ENCODE assay signal across 1 cellular context in the genomic region with DNA sequence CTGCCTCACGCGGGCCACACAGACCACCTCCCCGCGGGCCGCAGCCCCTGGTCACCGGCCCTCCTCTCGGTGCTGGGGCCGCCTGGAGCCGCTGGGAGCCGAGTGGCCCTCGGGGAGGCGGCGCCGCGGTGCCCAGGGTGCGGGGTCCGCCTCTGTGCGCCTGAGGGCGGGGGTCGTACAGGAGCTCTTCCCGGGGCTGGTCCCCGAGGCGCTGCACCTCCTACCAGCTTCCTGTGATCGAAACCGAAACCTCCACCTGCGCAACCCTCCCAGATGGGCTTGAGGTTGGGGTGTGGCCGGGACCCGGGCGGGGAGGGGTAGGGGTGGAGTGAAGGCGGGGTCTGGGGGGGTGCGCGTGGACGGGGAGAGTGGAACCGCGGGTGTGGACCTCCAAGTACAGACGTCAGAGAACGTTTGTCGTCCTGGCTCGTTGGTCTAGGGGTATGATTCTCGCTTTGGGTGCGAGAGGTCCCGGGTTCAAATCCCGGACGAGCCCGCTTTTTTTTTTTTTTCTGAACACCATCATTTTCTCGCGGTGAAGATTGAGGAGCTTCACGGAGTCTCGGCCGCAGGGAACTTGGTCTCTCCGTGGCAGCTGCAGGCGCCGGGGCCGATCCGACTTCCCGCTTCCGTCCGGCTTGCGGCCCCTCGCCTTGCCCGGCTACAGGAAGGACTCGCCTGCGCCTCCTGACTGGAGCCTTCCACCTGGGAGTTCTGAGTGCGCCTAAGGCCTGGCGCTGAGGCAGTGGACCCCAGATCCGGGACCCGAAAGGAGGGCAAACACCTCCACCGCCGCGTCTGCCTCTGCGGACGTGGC.
A peak's percentile ranks its signal among the peaks of the same experiment; 100 is the strongest.
TF ChIP-seq lines count a peak whose summit lies in the region.

No MANE protein-coding gene starts in this region.

TF ChIP-seq in HepG2, 621 proteins besides CTCF, POLR2A, EP300 and RAD21 (continues in another document):
- TF ChIP-seq, protein P1, sequence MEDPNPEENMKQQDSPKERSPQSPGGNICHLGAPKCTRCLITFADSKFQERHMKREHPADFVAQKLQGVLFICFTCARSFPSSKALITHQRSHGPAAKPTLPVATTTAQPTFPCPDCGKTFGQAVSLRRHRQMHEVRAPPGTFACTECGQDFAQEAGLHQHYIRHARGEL (CRISPR knock-in tag; IDR thresholded peaks at IDR 0.05) = no peak
- peak; percentile 32; the same call in 1 of the 2 replicates for TF ChIP-seq ZFP36L1 (CRISPR knock-in tag; IDR thresholded peaks at IDR 0.05)
- 0 out of 2 replicates have a peak, but pooled peaks have one; percentile 0 for TF ChIP-seq NFKBIZ (CRISPR knock-in tag; IDR thresholded peaks at IDR 0.05)
- TF ChIP-seq KDM2A (CRISPR knock-in tag; IDR thresholded peaks at IDR 0.05; ENCODE audit: borderline replicate concordance, low read depth) = peak; percentile 71
- peak; percentile 19; the same call in 1 of the 2 replicates for TF ChIP-seq ZNF614 (CRISPR knock-in tag; IDR thresholded peaks at IDR 0.05; ENCODE audit: borderline replicate concordance)
- peak; percentile 53; the same call in 1 of the 2 replicates for TF ChIP-seq ZSCAN29 (CRISPR knock-in tag; conservative IDR thresholded peaks at IDR 0.05)
- TF ChIP-seq, protein P2, sequence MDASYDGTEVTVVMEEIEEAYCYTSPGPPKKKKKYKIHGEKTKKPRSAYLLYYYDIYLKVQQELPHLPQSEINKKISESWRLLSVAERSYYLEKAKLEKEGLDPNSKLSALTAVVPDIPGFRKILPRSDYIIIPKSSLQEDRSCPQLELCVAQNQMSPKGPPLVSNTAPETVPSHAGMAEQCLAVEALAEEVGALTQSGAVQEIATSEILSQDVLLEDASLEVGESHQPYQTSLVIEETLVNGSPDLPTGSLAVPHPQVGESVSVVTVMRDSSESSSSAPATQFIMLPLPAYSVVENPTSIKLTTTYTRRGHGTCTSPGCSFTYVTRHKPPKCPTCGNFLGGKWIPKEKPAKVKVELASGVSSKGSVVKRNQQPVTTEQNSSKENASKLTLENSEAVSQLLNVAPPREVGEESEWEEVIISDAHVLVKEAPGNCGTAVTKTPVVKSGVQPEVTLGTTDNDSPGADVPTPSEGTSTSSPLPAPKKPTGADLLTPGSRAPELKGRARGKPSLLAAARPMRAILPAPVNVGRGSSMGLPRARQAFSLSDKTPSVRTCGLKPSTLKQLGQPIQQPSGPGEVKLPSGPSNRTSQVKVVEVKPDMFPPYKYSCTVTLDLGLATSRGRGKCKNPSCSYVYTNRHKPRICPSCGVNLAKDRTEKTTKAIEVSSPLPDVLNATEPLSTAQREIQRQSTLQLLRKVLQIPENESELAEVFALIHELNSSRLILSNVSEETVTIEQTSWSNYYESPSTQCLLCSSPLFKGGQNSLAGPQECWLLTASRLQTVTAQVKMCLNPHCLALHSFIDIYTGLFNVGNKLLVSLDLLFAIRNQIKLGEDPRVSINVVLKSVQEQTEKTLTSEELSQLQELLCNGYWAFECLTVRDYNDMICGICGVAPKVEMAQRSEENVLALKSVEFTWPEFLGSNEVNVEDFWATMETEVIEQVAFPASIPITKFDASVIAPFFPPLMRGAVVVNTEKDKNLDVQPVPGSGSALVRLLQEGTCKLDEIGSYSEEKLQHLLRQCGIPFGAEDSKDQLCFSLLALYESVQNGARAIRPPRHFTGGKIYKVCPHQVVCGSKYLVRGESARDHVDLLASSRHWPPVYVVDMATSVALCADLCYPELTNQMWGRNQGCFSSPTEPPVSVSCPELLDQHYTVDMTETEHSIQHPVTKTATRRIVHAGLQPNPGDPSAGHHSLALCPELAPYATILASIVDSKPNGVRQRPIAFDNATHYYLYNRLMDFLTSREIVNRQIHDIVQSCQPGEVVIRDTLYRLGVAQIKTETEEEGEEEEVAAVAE (CRISPR knock-in tag; IDR thresholded peaks at IDR 0.05; ENCODE audit: borderline replicate concordance) = no peak
- 0 out of 2 replicates have a peak, but pooled peaks have one; percentile 8 for TF ChIP-seq ZNF205 (CRISPR knock-in tag; IDR thresholded peaks at IDR 0.05)
- TF ChIP-seq, protein P3, sequence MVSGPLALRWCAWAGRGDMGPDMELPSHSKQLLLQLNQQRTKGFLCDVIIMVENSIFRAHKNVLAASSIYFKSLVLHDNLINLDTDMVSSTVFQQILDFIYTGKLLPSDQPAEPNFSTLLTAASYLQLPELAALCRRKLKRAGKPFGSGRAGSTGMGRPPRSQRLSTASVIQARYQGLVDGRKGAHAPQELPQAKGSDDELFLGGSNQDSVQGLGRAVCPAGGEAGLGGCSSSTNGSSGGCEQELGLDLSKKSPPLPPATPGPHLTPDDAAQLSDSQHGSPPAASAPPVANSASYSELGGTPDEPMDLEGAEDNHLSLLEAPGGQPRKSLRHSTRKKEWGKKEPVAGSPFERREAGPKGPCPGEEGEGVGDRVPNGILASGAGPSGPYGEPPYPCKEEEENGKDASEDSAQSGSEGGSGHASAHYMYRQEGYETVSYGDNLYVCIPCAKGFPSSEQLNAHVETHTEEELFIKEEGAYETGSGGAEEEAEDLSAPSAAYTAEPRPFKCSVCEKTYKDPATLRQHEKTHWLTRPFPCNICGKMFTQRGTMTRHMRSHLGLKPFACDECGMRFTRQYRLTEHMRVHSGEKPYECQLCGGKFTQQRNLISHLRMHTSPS (CRISPR knock-in tag; IDR thresholded peaks at IDR 0.05; ENCODE audit: low read depth) = 0 out of 2 replicates have a peak, but pooled peaks have one; percentile 31
- peak; percentile 76; the same call in 1 of the 2 replicates for TF ChIP-seq CCDC6 (CRISPR knock-in tag; IDR thresholded peaks at IDR 0.05)
- TF ChIP-seq SIN3B (IDR thresholded peaks at IDR 0.05; ENCODE audit: low read length) = no peak
- TF ChIP-seq TBP (CRISPR knock-in tag; IDR thresholded peaks at IDR 0.05) = 0 out of 2 replicates have a peak, but pooled peaks have one; percentile 86
- TF ChIP-seq AGO2 (optimal IDR thresholded peaks at IDR 0.05; ENCODE audit: low read depth, low read length) = no peak
- TF ChIP-seq, protein P4, sequence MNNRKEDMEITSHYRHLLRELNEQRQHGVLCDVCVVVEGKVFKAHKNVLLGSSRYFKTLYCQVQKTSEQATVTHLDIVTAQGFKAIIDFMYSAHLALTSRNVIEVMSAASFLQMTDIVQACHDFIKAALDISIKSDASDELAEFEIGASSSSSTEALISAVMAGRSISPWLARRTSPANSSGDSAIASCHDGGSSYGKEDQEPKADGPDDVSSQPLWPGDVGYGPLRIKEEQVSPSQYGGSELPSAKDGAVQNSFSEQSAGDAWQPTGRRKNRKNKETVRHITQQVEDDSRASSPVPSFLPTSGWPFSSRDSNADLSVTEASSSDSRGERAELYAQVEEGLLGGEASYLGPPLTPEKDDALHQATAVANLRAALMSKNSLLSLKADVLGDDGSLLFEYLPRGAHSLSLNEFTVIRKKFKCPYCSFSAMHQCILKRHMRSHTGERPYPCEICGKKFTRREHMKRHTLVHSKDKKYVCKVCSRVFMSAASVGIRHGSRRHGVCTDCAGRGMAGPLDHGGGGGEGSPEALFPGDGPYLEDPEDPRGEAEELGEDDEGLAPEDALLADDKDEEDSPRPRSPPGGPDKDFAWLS (CRISPR knock-in tag; IDR thresholded peaks at IDR 0.05; ENCODE audit: borderline replicate concordance) = no peak
- no peak for TF ChIP-seq SMAD3 (CRISPR knock-in tag; IDR thresholded peaks at IDR 0.05)
- TF ChIP-seq ZNF557 (CRISPR knock-in tag; IDR thresholded peaks at IDR 0.05) = no peak
- peak; percentile 11; the same call in 1 of the 2 replicates for TF ChIP-seq SIN3A (IDR thresholded peaks at IDR 0.05; ENCODE audit: borderline replicate concordance, low read depth, low read length)
- no peak for TF ChIP-seq ZNF354B (CRISPR knock-in tag; IDR thresholded peaks at IDR 0.05)
- TF ChIP-seq NPAS2 (CRISPR knock-in tag; IDR thresholded peaks at IDR 0.05; ENCODE audit: borderline replicate concordance) = no peak
- TF ChIP-seq ZNF546 (CRISPR knock-in tag; conservative IDR thresholded peaks at IDR 0.05) = 0 out of 2 replicates have a peak, but pooled peaks have one; percentile 16
- TF ChIP-seq ZNF24 (IDR thresholded peaks at IDR 0.05) = peak; percentile 95
- 0 out of 2 replicates have a peak, but pooled peaks have one; percentile 30 for TF ChIP-seq ZNF772 (CRISPR knock-in tag; IDR thresholded peaks at IDR 0.05)
- TF ChIP-seq, protein P5, sequence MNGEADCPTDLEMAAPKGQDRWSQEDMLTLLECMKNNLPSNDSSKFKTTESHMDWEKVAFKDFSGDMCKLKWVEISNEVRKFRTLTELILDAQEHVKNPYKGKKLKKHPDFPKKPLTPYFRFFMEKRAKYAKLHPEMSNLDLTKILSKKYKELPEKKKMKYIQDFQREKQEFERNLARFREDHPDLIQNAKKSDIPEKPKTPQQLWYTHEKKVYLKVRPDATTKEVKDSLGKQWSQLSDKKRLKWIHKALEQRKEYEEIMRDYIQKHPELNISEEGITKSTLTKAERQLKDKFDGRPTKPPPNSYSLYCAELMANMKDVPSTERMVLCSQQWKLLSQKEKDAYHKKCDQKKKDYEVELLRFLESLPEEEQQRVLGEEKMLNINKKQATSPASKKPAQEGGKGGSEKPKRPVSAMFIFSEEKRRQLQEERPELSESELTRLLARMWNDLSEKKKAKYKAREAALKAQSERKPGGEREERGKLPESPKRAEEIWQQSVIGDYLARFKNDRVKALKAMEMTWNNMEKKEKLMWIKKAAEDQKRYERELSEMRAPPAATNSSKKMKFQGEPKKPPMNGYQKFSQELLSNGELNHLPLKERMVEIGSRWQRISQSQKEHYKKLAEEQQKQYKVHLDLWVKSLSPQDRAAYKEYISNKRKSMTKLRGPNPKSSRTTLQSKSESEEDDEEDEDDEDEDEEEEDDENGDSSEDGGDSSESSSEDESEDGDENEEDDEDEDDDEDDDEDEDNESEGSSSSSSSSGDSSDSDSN (CRISPR knock-in tag; IDR thresholded peaks at IDR 0.05) = peak; percentile 87
- 0 out of 2 replicates have a peak, but pooled peaks have one; percentile 29 for TF ChIP-seq ZNF790 (CRISPR knock-in tag; IDR thresholded peaks at IDR 0.05; ENCODE audit: borderline replicate concordance)
- TF ChIP-seq, protein P6, sequence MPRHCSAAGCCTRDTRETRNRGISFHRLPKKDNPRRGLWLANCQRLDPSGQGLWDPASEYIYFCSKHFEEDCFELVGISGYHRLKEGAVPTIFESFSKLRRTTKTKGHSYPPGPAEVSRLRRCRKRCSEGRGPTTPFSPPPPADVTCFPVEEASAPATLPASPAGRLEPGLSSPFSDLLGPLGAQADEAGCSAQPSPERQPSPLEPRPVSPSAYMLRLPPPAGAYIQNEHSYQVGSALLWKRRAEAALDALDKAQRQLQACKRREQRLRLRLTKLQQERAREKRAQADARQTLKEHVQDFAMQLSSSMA (CRISPR knock-in tag; IDR thresholded peaks at IDR 0.05) = peak; percentile 81; the same call in 1 of the 2 replicates
- TF ChIP-seq, protein P7, sequence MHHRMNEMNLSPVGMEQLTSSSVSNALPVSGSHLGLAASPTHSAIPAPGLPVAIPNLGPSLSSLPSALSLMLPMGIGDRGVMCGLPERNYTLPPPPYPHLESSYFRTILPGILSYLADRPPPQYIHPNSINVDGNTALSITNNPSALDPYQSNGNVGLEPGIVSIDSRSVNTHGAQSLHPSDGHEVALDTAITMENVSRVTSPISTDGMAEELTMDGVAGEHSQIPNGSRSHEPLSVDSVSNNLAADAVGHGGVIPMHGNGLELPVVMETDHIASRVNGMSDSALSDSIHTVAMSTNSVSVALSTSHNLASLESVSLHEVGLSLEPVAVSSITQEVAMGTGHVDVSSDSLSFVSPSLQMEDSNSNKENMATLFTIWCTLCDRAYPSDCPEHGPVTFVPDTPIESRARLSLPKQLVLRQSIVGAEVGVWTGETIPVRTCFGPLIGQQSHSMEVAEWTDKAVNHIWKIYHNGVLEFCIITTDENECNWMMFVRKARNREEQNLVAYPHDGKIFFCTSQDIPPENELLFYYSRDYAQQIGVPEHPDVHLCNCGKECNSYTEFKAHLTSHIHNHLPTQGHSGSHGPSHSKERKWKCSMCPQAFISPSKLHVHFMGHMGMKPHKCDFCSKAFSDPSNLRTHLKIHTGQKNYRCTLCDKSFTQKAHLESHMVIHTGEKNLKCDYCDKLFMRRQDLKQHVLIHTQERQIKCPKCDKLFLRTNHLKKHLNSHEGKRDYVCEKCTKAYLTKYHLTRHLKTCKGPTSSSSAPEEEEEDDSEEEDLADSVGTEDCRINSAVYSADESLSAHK (CRISPR knock-in tag; IDR thresholded peaks at IDR 0.05; ENCODE audit: borderline replicate concordance) = no peak
- 0 out of 2 replicates have a peak, but pooled peaks have one; percentile 7 for TF ChIP-seq ZNF121 (CRISPR knock-in tag; IDR thresholded peaks at IDR 0.05)
- TF ChIP-seq, protein P8, sequence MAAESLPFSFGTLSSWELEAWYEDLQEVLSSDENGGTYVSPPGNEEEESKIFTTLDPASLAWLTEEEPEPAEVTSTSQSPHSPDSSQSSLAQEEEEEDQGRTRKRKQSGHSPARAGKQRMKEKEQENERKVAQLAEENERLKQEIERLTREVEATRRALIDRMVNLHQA (CRISPR knock-in tag; IDR thresholded peaks at IDR 0.05) = no peak
- TF ChIP-seq KDM3A (CRISPR knock-in tag; IDR thresholded peaks at IDR 0.05; ENCODE audit: low read depth) = 0 out of 2 replicates have a peak, but pooled peaks have one; percentile 27
- peak; percentile 45; the same call in 1 of the 2 replicates for TF ChIP-seq ZNF543 (CRISPR knock-in tag; IDR thresholded peaks at IDR 0.05)
- TF ChIP-seq SPEN (CRISPR knock-in tag; IDR thresholded peaks at IDR 0.05; ENCODE audit: low read depth) = peak; percentile 15; the same call in 1 of the 2 replicates
- TF ChIP-seq, protein P9, sequence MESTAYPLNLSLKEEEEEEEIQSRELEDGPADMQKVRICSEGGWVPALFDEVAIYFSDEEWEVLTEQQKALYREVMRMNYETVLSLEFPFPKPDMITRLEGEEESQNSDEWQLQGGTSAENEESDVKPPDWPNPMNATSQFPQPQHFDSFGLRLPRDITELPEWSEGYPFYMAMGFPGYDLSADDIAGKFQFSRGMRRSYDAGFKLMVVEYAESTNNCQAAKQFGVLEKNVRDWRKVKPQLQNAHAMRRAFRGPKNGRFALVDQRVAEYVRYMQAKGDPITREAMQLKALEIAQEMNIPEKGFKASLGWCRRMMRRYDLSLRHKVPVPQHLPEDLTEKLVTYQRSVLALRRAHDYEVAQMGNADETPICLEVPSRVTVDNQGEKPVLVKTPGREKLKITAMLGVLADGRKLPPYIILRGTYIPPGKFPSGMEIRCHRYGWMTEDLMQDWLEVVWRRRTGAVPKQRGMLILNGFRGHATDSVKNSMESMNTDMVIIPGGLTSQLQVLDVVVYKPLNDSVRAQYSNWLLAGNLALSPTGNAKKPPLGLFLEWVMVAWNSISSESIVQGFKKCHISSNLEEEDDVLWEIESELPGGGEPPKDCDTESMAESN (CRISPR knock-in tag; conservative IDR thresholded peaks at IDR 0.05) = 0 out of 2 replicates have a peak, but pooled peaks have one; percentile 14
- TF ChIP-seq, protein P10, sequence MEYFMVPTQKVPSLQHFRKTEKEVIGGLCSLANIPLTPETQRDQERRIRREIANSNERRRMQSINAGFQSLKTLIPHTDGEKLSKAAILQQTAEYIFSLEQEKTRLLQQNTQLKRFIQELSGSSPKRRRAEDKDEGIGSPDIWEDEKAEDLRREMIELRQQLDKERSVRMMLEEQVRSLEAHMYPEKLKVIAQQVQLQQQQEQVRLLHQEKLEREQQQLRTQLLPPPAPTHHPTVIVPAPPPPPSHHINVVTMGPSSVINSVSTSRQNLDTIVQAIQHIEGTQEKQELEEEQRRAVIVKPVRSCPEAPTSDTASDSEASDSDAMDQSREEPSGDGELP (IDR thresholded peaks at IDR 0.05; ENCODE audit: borderline replicate concordance, low read depth) = peak; percentile 48; the same call in 1 of the 2 replicates
- TF ChIP-seq YEATS4 (CRISPR knock-in tag; IDR thresholded peaks at IDR 0.05; ENCODE audit: borderline replicate concordance) = peak; percentile 38
